1 cellular context compared by ENCODE assay signal in the genomic region with DNA sequence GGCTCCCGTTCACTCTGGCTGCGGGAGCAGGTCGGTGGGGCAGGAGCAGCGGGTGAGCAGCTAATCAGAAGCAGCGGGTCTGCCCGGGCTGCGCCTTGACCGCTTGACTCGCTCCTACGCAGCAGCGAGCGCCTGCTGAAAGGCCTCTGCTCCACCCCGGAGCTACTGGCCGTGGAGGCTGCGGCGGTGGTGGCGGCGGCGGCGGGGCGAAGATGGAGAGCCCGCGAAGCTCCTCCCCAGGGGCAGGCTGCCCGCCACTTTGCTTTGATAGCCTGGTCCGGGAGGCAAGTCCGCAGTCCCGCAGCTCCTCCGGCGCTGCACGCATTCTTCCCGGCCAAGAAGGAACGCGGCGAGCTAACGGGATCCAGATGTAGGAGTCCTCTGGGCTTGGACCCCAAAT.
A peak's percentile ranks its signal among the peaks of the same experiment; 100 is the strongest.
TF ChIP-seq lines count a peak whose summit lies in the region.

No MANE protein-coding gene starts in this region.

TF ChIP-seq in H1, 55 proteins besides CTCF, POLR2A, EP300 and RAD21 (continued from another document):
- TF ChIP-seq, protein P1, sequence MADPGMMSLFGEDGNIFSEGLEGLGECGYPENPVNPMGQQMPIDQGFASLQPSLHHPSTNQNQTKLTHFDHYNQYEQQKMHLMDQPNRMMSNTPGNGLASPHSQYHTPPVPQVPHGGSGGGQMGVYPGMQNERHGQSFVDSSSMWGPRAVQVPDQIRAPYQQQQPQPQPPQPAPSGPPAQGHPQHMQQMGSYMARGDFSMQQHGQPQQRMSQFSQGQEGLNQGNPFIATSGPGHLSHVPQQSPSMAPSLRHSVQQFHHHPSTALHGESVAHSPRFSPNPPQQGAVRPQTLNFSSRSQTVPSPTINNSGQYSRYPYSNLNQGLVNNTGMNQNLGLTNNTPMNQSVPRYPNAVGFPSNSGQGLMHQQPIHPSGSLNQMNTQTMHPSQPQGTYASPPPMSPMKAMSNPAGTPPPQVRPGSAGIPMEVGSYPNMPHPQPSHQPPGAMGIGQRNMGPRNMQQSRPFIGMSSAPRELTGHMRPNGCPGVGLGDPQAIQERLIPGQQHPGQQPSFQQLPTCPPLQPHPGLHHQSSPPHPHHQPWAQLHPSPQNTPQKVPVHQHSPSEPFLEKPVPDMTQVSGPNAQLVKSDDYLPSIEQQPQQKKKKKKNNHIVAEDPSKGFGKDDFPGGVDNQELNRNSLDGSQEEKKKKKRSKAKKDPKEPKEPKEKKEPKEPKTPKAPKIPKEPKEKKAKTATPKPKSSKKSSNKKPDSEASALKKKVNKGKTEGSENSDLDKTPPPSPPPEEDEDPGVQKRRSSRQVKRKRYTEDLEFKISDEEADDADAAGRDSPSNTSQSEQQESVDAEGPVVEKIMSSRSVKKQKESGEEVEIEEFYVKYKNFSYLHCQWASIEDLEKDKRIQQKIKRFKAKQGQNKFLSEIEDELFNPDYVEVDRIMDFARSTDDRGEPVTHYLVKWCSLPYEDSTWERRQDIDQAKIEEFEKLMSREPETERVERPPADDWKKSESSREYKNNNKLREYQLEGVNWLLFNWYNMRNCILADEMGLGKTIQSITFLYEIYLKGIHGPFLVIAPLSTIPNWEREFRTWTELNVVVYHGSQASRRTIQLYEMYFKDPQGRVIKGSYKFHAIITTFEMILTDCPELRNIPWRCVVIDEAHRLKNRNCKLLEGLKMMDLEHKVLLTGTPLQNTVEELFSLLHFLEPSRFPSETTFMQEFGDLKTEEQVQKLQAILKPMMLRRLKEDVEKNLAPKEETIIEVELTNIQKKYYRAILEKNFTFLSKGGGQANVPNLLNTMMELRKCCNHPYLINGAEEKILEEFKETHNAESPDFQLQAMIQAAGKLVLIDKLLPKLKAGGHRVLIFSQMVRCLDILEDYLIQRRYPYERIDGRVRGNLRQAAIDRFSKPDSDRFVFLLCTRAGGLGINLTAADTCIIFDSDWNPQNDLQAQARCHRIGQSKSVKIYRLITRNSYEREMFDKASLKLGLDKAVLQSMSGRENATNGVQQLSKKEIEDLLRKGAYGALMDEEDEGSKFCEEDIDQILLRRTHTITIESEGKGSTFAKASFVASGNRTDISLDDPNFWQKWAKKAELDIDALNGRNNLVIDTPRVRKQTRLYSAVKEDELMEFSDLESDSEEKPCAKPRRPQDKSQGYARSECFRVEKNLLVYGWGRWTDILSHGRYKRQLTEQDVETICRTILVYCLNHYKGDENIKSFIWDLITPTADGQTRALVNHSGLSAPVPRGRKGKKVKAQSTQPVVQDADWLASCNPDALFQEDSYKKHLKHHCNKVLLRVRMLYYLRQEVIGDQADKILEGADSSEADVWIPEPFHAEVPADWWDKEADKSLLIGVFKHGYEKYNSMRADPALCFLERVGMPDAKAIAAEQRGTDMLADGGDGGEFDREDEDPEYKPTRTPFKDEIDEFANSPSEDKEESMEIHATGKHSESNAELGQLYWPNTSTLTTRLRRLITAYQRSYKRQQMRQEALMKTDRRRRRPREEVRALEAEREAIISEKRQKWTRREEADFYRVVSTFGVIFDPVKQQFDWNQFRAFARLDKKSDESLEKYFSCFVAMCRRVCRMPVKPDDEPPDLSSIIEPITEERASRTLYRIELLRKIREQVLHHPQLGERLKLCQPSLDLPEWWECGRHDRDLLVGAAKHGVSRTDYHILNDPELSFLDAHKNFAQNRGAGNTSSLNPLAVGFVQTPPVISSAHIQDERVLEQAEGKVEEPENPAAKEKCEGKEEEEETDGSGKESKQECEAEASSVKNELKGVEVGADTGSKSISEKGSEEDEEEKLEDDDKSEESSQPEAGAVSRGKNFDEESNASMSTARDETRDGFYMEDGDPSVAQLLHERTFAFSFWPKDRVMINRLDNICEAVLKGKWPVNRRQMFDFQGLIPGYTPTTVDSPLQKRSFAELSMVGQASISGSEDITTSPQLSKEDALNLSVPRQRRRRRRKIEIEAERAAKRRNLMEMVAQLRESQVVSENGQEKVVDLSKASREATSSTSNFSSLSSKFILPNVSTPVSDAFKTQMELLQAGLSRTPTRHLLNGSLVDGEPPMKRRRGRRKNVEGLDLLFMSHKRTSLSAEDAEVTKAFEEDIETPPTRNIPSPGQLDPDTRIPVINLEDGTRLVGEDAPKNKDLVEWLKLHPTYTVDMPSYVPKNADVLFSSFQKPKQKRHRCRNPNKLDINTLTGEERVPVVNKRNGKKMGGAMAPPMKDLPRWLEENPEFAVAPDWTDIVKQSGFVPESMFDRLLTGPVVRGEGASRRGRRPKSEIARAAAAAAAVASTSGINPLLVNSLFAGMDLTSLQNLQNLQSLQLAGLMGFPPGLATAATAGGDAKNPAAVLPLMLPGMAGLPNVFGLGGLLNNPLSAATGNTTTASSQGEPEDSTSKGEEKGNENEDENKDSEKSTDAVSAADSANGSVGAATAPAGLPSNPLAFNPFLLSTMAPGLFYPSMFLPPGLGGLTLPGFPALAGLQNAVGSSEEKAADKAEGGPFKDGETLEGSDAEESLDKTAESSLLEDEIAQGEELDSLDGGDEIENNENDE (IDR thresholded peaks at IDR 0.05; ENCODE audit: insufficient replicate concordance, low read length), result no peak
- TF ChIP-seq SP2 (IDR thresholded peaks at IDR 0.05; ENCODE audit: low read length) (no peak), SUZ12 (IDR thresholded peaks at IDR 0.05; ENCODE audit: low read length) (0 out of 2 replicates have a peak, but pooled peaks have one; percentile 17)
TF ChIP-seq in H1: peak in this region for 2.
